In the genomic region with DNA sequence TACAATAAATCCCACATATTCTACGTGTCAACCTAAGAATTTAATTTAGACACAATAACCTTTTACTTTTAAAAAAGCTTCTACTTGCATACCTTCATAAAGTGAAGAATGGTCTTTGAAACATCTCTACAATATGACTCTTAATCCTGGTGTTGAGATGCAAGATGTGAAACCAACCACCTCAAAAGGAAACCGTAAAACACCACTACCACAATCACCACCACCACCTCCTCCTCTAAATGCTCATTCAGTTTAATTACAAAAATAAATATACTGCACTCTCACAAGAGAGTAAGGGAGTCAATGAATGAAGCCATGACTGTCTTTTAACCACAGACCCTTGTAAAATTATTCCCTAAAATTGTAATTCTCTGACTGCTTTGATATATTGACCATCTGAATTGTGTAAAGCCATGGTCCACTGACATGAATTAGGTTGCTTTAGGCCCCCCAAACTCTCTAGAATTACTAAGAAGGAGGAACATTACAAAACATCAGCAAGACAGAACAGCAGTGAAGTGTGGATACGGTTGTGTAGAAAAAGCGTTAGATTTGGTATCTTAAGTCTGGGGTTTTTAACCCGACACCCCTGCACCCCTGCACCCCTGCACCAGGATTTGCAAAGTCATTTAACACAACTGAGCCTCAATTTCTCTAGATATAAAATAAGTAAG, we compare ENCODE assay signal across 9 cellular contexts.
DNase-seq lines count a peak whose midpoint lies in the region; ATAC-seq, FAIRE-seq and TF ChIP-seq lines count a peak whose summit lies in the region.
"Had no signal": no experiment of that assay in that cellular context is flagged by ENCODE, and none has a peak within 500 bp of the region (broad histone marks: within the 10 kb centered on the region; RNA-seq: fewer than 3 reads in every experiment).

No MANE protein-coding gene starts in this region.

- H3K4me1 ChIP-seq in GM12878 (ENCODE audit: control insufficient read depth, insufficient read depth, low read length): peaks cover 16% of the 10 kb centered on the region

- no peak for TF ChIP-seq EP300 in GM12878 (IDR thresholded peaks at IDR 0.05; ENCODE audit: borderline replicate concordance in 1 of 2, control insufficient read depth in 1 of 2, low read depth in 2 of 2, low read length in 2 of 2)

- no peak overlapping the region for H3K27ac ChIP-seq in GM12878 (ENCODE audit: control insufficient read depth, insufficient read depth)
- no peak overlapping the region for H3K27ac ChIP-seq in RWPE1

- intact Hi-C loops in GM12878 (cut with micrococcal nuclease; ENCODE audit: unreplicated experiment): no loop called here

- H3K27me3 ChIP-seq in GM12878 (replicated peaks in 1 of 2; ENCODE audit: control insufficient read depth in 2 of 2, insufficient read depth in 2 of 2, low read length in 1 of 2): no peaks in the 10 kb centered on the region

- H3K9ac ChIP-seq in GM12878 (ENCODE audit: control insufficient read depth, insufficient read depth, low read length): no peak overlapping the region

- 52% methylated on average over 5 of the region's 5 CpGs for WGBS in GM12878 (ENCODE audit: insufficient coverage, insufficient replicate concordance, low lambda C conversion rate, missing lambda C conversion rate)

- no peak for DNase-seq in GM12878 (ENCODE audit: low read depth, low spot score)
- DNase-seq in GM10248 (ENCODE audit: extremely low spot score): no peak
- DNase-seq in RWPE1 (ENCODE audit: low spot score): no peak
- DNase-seq in T-helper 9 cell: no peak
- DNase-seq: DMS 273 treated with DMSO at 0.1 percent for 48 hours, NCI-H187 had no signal

- no peaks in the 10 kb centered on the region; the same call in 2 of the 3 replicates for H3K9me3 ChIP-seq in GM12878 (replicated peaks; ENCODE audit: control insufficient read depth, insufficient read depth, low read length)

- POLR2A ChIA-PET in GM12878 (lab: Charles Lee) (no interaction called here), GM10248 (lab: Yijun Ruan, JAX) (no interaction called here), RWPE1 (lab: Yijun Ruan, JAX; ENCODE audit: low non-redundant PET) (no interaction called here)

- TF ChIP-seq POLR2A in GM12878 (IDR thresholded peaks at IDR 0.05; ENCODE audit: low read depth, low read length): no peak

- H4K20me1 ChIP-seq in GM12878 (ENCODE audit: control insufficient read depth, insufficient read depth): no peaks in the 10 kb centered on the region

- H3K36me3 ChIP-seq in GM12878 (ENCODE audit: control insufficient read depth in 2 of 2, insufficient read depth in 2 of 2, low read length in 1 of 2): peaks cover 20 to 24% of the 10 kb centered on the region in 2 experiments

- TF ChIP-seq RAD21 in GM12878 (IDR thresholded peaks at IDR 0.05; ENCODE audit: insufficient read depth, low read depth, low read length): no peak

- RAD21 ChIA-PET in GM12878 (lab: Charles Lee; ENCODE audit: unreplicated experiment): no interaction called here

- no peaks in the 10 kb centered on the region for H3K79me2 ChIP-seq in GM12878 (ENCODE audit: control insufficient read depth, insufficient read depth, low read length)

- no TSS peak for BruUV-seq in GM12878 (replicated peaks; lab: Mats Ljungman, UMichigan)

- no peak overlapping the region for H2AFZ ChIP-seq in GM12878 (ENCODE audit: control insufficient read depth, low read depth, low read length)

- SMC1A ChIA-PET in GM12878 (lab: Charles Lee; ENCODE audit: uncharacterized antibody, unreplicated experiment): interaction anchor here (1.0 kb wide), 1 partner anchor 17 kb away, joined by 3 read pairs; no protein-coding TSS in a partner anchor

- TF ChIP-seq CTCF in GM12878 (IDR thresholded peaks at IDR 0.05 in 2 of 3, conservative IDR thresholded peaks at IDR 0.05 in 1 of 3; ENCODE audit: control insufficient read depth in 2 of 3, extremely low read depth in 1 of 3, insufficient read depth in 1 of 3, low read depth in 3 of 3, low read length in 3 of 3): no peak
- no peak for TF ChIP-seq CTCF in GM10248 (IDR thresholded peaks at IDR 0.05; ENCODE audit: control extremely low read depth, extremely low read depth, low read depth, missing control alignments)
- no peak for TF ChIP-seq CTCF in RWPE1 (conservative IDR thresholded peaks at IDR 0.05; ENCODE audit: low read depth)

- no peak overlapping the region for H3K4me3 ChIP-seq in GM12878

- peak; percentile 23 for FAIRE-seq in GM12878 (lab: Jason Lieb, UNC)

- in situ Hi-C loops in GM12878 (cut with MboI): no loop called here

- ATAC-seq in GM18861 (IDR thresholded peaks at IDR 0.05; ENCODE audit: unreplicated experiment) (peak; percentile 56), GM21367 (IDR thresholded peaks at IDR 0.05; ENCODE audit: unreplicated experiment) (peak; percentile 56), HG03097 (IDR thresholded peaks at IDR 0.05; ENCODE audit: low FRiP score, unreplicated experiment) (peak; percentile 41), GM12878 (peak; percentile 84)

- CTCF ChIA-PET in GM12878 (lab: Yijun Ruan, JAX): no interaction called here
- CTCF ChIA-PET in GM10248 (lab: Yijun Ruan, JAX): interaction anchor here (1.1 kb wide), 1 partner anchor 15 kb away, joined by 3 read pairs; no protein-coding TSS in a partner anchor
- CTCF ChIA-PET in RWPE1 (lab: Yijun Ruan, JAX): interaction anchor here (0.6 kb wide), 1 partner anchor 535 kb away, joined by 3 read pairs; no protein-coding TSS in a partner anchor

- peak overlapping the region; percentile 21; the same call in 1 of the 2 replicates for H3K4me2 ChIP-seq in GM12878 (ENCODE audit: control insufficient read depth, insufficient read depth)

TF ChIP-seq in GM12878, 131 proteins besides CTCF, POLR2A, EP300 and RAD21 (continues in another document):
- no peak for TF ChIP-seq SMAD1 (IDR thresholded peaks at IDR 0.05; ENCODE audit: low read depth, partially characterized antibody)
- 0 out of 2 replicates have a peak, but pooled peaks have one; percentile 3 for TF ChIP-seq BCL11A (IDR thresholded peaks at IDR 0.05; ENCODE audit: low read depth, low read length)
- no peak for TF ChIP-seq ASH2L (IDR thresholded peaks at IDR 0.05; ENCODE audit: borderline replicate concordance, low read depth)
- TF ChIP-seq, protein P1, sequence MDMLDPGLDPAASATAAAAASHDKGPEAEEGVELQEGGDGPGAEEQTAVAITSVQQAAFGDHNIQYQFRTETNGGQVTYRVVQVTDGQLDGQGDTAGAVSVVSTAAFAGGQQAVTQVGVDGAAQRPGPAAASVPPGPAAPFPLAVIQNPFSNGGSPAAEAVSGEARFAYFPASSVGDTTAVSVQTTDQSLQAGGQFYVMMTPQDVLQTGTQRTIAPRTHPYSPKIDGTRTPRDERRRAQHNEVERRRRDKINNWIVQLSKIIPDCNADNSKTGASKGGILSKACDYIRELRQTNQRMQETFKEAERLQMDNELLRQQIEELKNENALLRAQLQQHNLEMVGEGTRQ (IDR thresholded peaks at IDR 0.05; ENCODE audit: borderline replicate concordance, low read depth, low read length): no peak
- TF ChIP-seq, protein P2, sequence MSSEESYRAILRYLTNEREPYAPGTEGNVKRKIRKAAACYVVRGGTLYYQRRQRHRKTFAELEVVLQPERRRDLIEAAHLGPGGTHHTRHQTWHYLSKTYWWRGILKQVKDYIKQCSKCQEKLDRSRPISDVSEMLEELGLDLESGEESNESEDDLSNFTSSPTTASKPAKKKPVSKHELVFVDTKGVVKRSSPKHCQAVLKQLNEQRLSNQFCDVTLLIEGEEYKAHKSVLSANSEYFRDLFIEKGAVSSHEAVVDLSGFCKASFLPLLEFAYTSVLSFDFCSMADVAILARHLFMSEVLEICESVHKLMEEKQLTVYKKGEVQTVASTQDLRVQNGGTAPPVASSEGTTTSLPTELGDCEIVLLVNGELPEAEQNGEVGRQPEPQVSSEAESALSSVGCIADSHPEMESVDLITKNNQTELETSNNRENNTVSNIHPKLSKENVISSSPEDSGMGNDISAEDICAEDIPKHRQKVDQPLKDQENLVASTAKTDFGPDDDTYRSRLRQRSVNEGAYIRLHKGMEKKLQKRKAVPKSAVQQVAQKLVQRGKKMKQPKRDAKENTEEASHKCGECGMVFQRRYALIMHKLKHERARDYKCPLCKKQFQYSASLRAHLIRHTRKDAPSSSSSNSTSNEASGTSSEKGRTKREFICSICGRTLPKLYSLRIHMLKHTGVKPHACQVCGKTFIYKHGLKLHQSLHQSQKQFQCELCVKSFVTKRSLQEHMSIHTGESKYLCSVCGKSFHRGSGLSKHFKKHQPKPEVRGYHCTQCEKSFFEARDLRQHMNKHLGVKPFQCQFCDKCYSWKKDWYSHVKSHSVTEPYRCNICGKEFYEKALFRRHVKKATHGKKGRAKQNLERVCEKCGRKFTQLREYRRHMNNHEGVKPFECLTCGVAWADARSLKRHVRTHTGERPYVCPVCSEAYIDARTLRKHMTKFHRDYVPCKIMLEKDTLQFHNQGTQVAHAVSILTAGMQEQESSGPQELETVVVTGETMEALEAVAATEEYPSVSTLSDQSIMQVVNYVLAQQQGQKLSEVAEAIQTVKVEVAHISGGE (CRISPR knock-in tag; IDR thresholded peaks at IDR 0.05): no peak
- no peak for TF ChIP-seq TCF7 (IDR thresholded peaks at IDR 0.05; ENCODE audit: borderline replicate concordance)
- TF ChIP-seq ZNF217 (IDR thresholded peaks at IDR 0.05): no peak
- TF ChIP-seq JUNB (IDR thresholded peaks at IDR 0.05): peak; percentile 57
- TF ChIP-seq IKZF2 (IDR thresholded peaks at IDR 0.05): 0 out of 4 replicates have a peak, but pooled peaks of 1 of the 2 experiments have one; percentile 14
- no peak for TF ChIP-seq POLR2AphosphoS2 (IDR thresholded peaks at IDR 0.05; ENCODE audit: low read depth, low read length)
- TF ChIP-seq, protein P3, sequence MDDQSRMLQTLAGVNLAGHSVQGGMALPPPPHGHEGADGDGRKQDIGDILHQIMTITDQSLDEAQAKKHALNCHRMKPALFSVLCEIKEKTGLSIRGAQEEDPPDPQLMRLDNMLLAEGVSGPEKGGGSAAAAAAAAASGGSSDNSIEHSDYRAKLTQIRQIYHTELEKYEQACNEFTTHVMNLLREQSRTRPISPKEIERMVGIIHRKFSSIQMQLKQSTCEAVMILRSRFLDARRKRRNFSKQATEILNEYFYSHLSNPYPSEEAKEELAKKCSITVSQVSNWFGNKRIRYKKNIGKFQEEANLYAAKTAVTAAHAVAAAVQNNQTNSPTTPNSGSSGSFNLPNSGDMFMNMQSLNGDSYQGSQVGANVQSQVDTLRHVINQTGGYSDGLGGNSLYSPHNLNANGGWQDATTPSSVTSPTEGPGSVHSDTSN (IDR thresholded peaks at IDR 0.05; ENCODE audit: insufficient replicate concordance, low read depth, low read length): no peak
- no peak for TF ChIP-seq ZNF274 (IDR thresholded peaks at IDR 0.05; ENCODE audit: insufficient read depth, insufficient read length)
- TF ChIP-seq SREBF1 (IDR thresholded peaks at IDR 0.05; ENCODE audit: low read length): no peak
- no peak for TF ChIP-seq ZNF207 (IDR thresholded peaks at IDR 0.05; ENCODE audit: borderline replicate concordance)
- TF ChIP-seq RUNX3 (IDR thresholded peaks at IDR 0.05; ENCODE audit: low read length): peak; percentile 90
- peak; percentile 47; the same call in 1 of the 2 replicates for TF ChIP-seq MTA2 (IDR thresholded peaks at IDR 0.05; ENCODE audit: low read depth)
- no peak for TF ChIP-seq DPF2 (IDR thresholded peaks at IDR 0.05)
- no peak for TF ChIP-seq BHLHE40 (IDR thresholded peaks at IDR 0.05; ENCODE audit: borderline replicate concordance in 1 of 2, low read depth in 2 of 2, low read length in 1 of 2)
